ENCODE assay signal across 1 cellular context in the genomic region with DNA sequence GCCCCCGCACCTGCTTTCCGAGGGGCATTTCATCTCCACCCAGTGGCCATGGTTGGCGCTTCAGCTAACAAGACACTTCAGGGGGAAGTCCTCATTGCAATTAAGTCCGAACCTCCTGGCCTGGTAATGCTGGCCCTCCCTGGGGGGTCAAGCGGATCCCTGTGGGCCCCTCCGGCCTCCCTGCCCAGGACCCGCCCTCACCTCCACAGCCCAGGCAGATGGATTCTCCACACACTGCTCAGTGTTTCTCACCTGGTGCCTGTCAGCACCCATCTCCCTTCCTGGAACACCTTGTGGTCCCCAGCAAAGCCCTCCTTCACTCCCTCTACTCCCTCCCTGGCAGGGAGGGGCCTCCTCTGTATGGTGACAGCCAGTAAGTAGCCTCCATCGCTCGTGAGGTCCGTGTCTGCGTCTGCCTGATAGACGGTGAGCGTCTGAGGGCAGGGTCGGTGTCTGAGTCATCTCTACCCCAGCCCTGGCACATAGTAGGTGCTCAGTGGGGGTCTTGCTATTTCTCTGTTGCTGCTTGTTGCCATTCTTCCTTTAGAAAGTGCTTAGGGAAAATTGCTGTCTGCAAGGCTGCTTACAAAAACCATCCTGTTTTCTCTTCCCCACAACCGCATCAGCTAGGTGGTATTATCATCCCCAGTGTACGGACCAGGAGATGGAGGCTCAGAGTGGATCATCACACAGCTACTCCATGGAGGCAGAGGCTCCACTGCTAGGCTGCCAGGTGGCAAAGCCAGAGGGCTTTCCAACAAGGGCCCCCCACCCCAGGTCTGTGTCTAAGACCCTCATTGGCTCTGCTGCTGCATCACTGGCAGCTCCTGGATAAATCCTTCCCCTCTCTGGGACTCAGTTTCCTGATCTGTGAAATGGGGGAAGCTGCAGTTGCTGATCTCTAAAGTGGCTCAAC.
TF ChIP-seq lines count a peak whose summit lies in the region.

No MANE protein-coding gene starts in this region.

TF ChIP-seq in GM12878, 131 proteins besides CTCF, POLR2A, EP300 and RAD21:
- TF ChIP-seq RCOR1 (conservative IDR thresholded peaks at IDR 0.05; ENCODE audit: low read depth, low read length), result no peak
- TF ChIP-seq, protein P1, sequence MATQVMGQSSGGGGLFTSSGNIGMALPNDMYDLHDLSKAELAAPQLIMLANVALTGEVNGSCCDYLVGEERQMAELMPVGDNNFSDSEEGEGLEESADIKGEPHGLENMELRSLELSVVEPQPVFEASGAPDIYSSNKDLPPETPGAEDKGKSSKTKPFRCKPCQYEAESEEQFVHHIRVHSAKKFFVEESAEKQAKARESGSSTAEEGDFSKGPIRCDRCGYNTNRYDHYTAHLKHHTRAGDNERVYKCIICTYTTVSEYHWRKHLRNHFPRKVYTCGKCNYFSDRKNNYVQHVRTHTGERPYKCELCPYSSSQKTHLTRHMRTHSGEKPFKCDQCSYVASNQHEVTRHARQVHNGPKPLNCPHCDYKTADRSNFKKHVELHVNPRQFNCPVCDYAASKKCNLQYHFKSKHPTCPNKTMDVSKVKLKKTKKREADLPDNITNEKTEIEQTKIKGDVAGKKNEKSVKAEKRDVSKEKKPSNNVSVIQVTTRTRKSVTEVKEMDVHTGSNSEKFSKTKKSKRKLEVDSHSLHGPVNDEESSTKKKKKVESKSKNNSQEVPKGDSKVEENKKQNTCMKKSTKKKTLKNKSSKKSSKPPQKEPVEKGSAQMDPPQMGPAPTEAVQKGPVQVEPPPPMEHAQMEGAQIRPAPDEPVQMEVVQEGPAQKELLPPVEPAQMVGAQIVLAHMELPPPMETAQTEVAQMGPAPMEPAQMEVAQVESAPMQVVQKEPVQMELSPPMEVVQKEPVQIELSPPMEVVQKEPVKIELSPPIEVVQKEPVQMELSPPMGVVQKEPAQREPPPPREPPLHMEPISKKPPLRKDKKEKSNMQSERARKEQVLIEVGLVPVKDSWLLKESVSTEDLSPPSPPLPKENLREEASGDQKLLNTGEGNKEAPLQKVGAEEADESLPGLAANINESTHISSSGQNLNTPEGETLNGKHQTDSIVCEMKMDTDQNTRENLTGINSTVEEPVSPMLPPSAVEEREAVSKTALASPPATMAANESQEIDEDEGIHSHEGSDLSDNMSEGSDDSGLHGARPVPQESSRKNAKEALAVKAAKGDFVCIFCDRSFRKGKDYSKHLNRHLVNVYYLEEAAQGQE (IDR thresholded peaks at IDR 0.05; ENCODE audit: low read depth, low read length), result no peak
- no peak for TF ChIP-seq CHD4 (IDR thresholded peaks at IDR 0.05)
- TF ChIP-seq RB1 (IDR thresholded peaks at IDR 0.05; ENCODE audit: borderline replicate concordance), result no peak
- TF ChIP-seq CBX3 (IDR thresholded peaks at IDR 0.05; ENCODE audit: borderline replicate concordance, low read depth), result no peak
- TF ChIP-seq ZNF24 (IDR thresholded peaks at IDR 0.05), result no peak
- TF ChIP-seq IKZF2 (IDR thresholded peaks at IDR 0.05), result no peak
- no peak for TF ChIP-seq PAX8 (IDR thresholded peaks at IDR 0.05)
- no peak for TF ChIP-seq SMC3 (IDR thresholded peaks at IDR 0.05; ENCODE audit: borderline replicate concordance, low read length)
- TF ChIP-seq YBX1 (IDR thresholded peaks at IDR 0.05), result no peak
- no peak for TF ChIP-seq RFX5 (IDR thresholded peaks at IDR 0.05; ENCODE audit: low read depth, low read length)
